Comparison of ENCODE assay signal across 9 cellular contexts in genomic region chr4:7805533-7806079, GRCh38.
A peak's percentile ranks its signal among the peaks of the same experiment; 100 is the strongest.
DNase-seq lines count a peak whose midpoint lies in the region; ATAC-seq and TF ChIP-seq lines count a peak whose summit lies in the region.
"Had no signal": no experiment of that assay in that cellular context is flagged by ENCODE, and none has a peak within 500 bp of the region (broad histone marks: within the 10 kb centered on the region; RNA-seq: fewer than 3 reads in every experiment).

No MANE protein-coding gene starts in this region.

- H3F3A ChIP-seq in GM23248 (ENCODE audit: insufficient read depth), result peaks cover 60% of the 10 kb centered on the region

- H3K9ac ChIP-seq in GM23248 (no peak overlapping the region), rectal smooth muscle tissue (ENCODE audit: low read length) (no peak overlapping the region)

- H3K4me1 Mint-ChIP-seq in glutamatergic neuron (ENCODE audit: low read depth, unreplicated experiment), result peaks cover 77% of the 10 kb centered on the region

- no peaks in the 10 kb centered on the region for H3K9me3 ChIP-seq in GM23248 (ENCODE audit: low read depth)

- no peak overlapping the region for H2AFZ ChIP-seq in GM23248

- peaks cover 37% of the 10 kb centered on the region for H3K4me1 ChIP-seq in GM23248 (ENCODE audit: insufficient read depth)
- H3K4me1 ChIP-seq in rectal smooth muscle tissue (ENCODE audit: control insufficient read depth, insufficient read depth, low read length), result peaks cover 39% of the 10 kb centered on the region

- DNase-seq in GM23248 (peak; percentile 81), glutamatergic neuron (no peak), erythroblast (lab: John Stamatoyannopoulos, UW) (no peak)
- DNase-seq: SHP77 treated with DMSO at 0.1 percent for 48 hours had no signal

- H3K9me2 ChIP-seq in GM23248 (ENCODE audit: insufficient read depth), result no peaks in the 10 kb centered on the region

- in situ Hi-C loops in GM23248 (cut with MboI), result loop anchor here (10.0 kb wide), 1 partner anchor 179 kb away; no protein-coding TSS in a partner anchor

- peaks cover 84% of the 10 kb centered on the region for H3K79me2 ChIP-seq in GM23248 (ENCODE audit: insufficient read depth)

- peak overlapping the region; percentile 59 for H3K4me3 Mint-ChIP-seq in glutamatergic neuron (ENCODE audit: unreplicated experiment)

- peak overlapping the region; percentile 32 for H3K27ac ChIP-seq in GM23248
- H3K27ac ChIP-seq in rectal smooth muscle tissue (ENCODE audit: low read depth, low read length), result peak overlapping the region; percentile 77

- H3K27me3 ChIP-seq in GM23248 (replicated peaks; ENCODE audit: insufficient read depth) (no peaks in the 10 kb centered on the region), rectal smooth muscle tissue (ENCODE audit: control insufficient read depth, insufficient read depth, low read length) (no peaks in the 10 kb centered on the region)

- H3K36me3 Mint-ChIP-seq in glutamatergic neuron (ENCODE audit: unreplicated experiment), result peaks cover 12% of the 10 kb centered on the region

- peak; percentile 71 for ATAC-seq in SK-N-SH treated with all-trans-retinoic acid at 6 μM for 48 hours
- no peak for ATAC-seq in GM21390 (IDR thresholded peaks at IDR 0.05; ENCODE audit: unreplicated experiment)
- no peak for ATAC-seq in GM19397 (IDR thresholded peaks at IDR 0.05; ENCODE audit: unreplicated experiment)
- ATAC-seq in HG03045 (IDR thresholded peaks at IDR 0.05; ENCODE audit: unreplicated experiment), result no peak

- H3K4me3 ChIP-seq in GM23248 (no peak overlapping the region), rectal smooth muscle tissue (ENCODE audit: low read length) (no peak overlapping the region)

- peaks cover 53% of the 10 kb centered on the region for H3K36me3 ChIP-seq in GM23248 (ENCODE audit: low read depth)
- peaks cover 9% of the 10 kb centered on the region for H3K36me3 ChIP-seq in rectal smooth muscle tissue (ENCODE audit: control insufficient read depth, insufficient read depth, low read length)

- WGBS in GM23248 (ENCODE audit: low coverage in 1 of 2, low lambda C conversion rate in 2 of 2, missing lambda C conversion rate in 2 of 2), 2 experiments, result 61 to 66% methylated on average over 11 of the region's 11 CpGs

- H3K27me3 Mint-ChIP-seq in glutamatergic neuron (ENCODE audit: unreplicated experiment), result peaks cover 49% of the 10 kb centered on the region

- peaks cover 51% of the 10 kb centered on the region for H3K9me3 Mint-ChIP-seq in glutamatergic neuron (ENCODE audit: unreplicated experiment)

- no peak for TF ChIP-seq POLR2A in erythroblast (IDR thresholded peaks at IDR 0.05; ENCODE audit: low read length)

- TF ChIP-seq CTCF in glutamatergic neuron (IDR thresholded peaks at IDR 0.05; ENCODE audit: partially characterized antibody, unreplicated experiment), result no peak

- H4K20me1 ChIP-seq in GM23248 (ENCODE audit: insufficient read depth), result no peaks in the 10 kb centered on the region

- H3K4me2 ChIP-seq in GM23248 (ENCODE audit: unreplicated experiment), result peak overlapping the region; percentile 11

- H3K27ac Mint-ChIP-seq in glutamatergic neuron (ENCODE audit: unreplicated experiment), result peak overlapping the region; percentile 80

TF ChIP-seq in SK-N-SH treated with all-trans-retinoic acid at 6 μM for 48 hours, 23 proteins besides CTCF, POLR2A, EP300 and RAD21:
- TF ChIP-seq ARNTL (CRISPR knock-in tag; IDR thresholded peaks at IDR 0.05; ENCODE audit: borderline replicate concordance, low read depth) (no peak), TOX (CRISPR knock-in tag; IDR thresholded peaks at IDR 0.05; ENCODE audit: borderline replicate concordance) (no peak), GLIS3 (CRISPR knock-in tag; IDR thresholded peaks at IDR 0.05) (no peak), ISL1 (CRISPR knock-in tag; IDR thresholded peaks at IDR 0.05) (peak; percentile 55), RARB (CRISPR knock-in tag; IDR thresholded peaks at IDR 0.05) (no peak)
